In genomic region chr15:100297812-100298211, GRCh38 we compare ENCODE assay signal across 35 cellular contexts. TPM values are rescaled to one million over a fixed set of nuclear protein-coding genes. Genes with fewer than 3 reads are reported as not detected.
"Had no signal": no experiment of that assay in that cellular context is flagged by ENCODE, and none has a peak within 500 bp of the region (broad histone marks: within the 10 kb centered on the region; RNA-seq: fewer than 3 reads in every experiment).

No MANE protein-coding gene starts in this region.

- H3K9me3 ChIP-seq: colonic mucosa had no signal

- DNase-seq: activated B cell treated with CpG ODN at 0.5 μM for 24 hours; activated CD4-positive, alpha-beta T cell treated with anti-CD3 and anti-CD28 coated beads for 48 hours; activated CD4-positive, alpha-beta T cell treated with anti-CD3 and anti-CD28 coated beads, Interleukin-2, amount 50 U/mL, for 1 hour; activated CD4-positive, alpha-beta T cell treated with anti-CD3 and anti-CD28 coated beads, Interleukin-2, amount 50 U/mL, for 48 hours; activated CD8-positive, alpha-beta memory T cell treated with anti-CD3 and anti-CD28 coated beads, Interleukin-2, amount 50 U/mL, for 48 hours; activated CD8-positive, alpha-beta T cell treated with anti-CD3 and anti-CD28 coated beads for 36 hours; activated gamma-delta T cell; activated naive CD4-positive, alpha-beta T cell; activated naive CD4-positive, alpha-beta T cell treated with anti-CD3 and anti-CD28 coated beads, Interleukin-2, amount 10 ng/mL, durations not matched to agents 7 days and 5 days; activated naive CD8-positive, alpha-beta T cell treated with anti-CD3 and anti-CD28 coated beads, Interleukin-2, amount 10 ng/mL, durations not matched to agents 7 days and 5 days; activated T-cell treated with anti-CD3 and anti-CD28 coated beads for 4 hours; activated T-cell treated with anti-CD3 and anti-CD28 coated beads, Interleukin-2, amount 50 U/mL, for 24 hours; activated T-cell treated with anti-CD3 and anti-CD28 coated beads, Interleukin-2, amount 50 U/mL, for 72 hours; central memory CD4-positive, alpha-beta T cell; cerebellar nuclear complex; colonic mucosa; dorsolateral prefrontal cortex; effector memory CD4-positive, alpha-beta T cell; erythroblast; esophagus squamous epithelium; foreskin melanocyte; T-helper 1 cell; T-helper 17 cell; T1000; WERI-Rb-1 had no signal

- ATAC-seq: activated CD4-positive, CD25-positive, alpha-beta regulatory T cell treated with anti-CD3 and anti-CD28 coated beads, Interleukin-2, amount 50 U/mL, for 24 hours; activated CD8-positive, alpha-beta T cell treated with anti-CD3 and anti-CD28 coated beads for 36 hours; activated naive CD4-positive, alpha-beta T cell treated with anti-CD3 and anti-CD28 coated beads, Interleukin-2, amount 50 U/mL, for 72 hours; activated T-cell treated with anti-CD3 and anti-CD28 coated beads, Interleukin-2, amount 50 U/mL, for 72 hours; gastroesophageal sphincter; T-helper 17 cell had no signal

- H3K36me3 ChIP-seq: ascending aorta, breast epithelium, cardiac muscle cell, colonic mucosa, esophagus squamous epithelium, WERI-Rb-1 had no signal

- H3K4me1 Mint-ChIP-seq: activated B cell treated with CpG ODN at 0.5 μM for 24 hours, brain, T-helper 17 cell had no signal

- H3K4me3 ChIP-seq: ascending aorta, breast epithelium, cardiac muscle cell, colonic mucosa, dorsolateral prefrontal cortex, esophagus squamous epithelium, gastroesophageal sphincter had no signal

- H3K27ac Mint-ChIP-seq: activated B cell treated with CpG ODN at 0.5 μM for 24 hours; activated CD8-positive, alpha-beta T cell treated with anti-CD3 and anti-CD28 coated beads for 36 hours; activated naive CD4-positive, alpha-beta T cell treated with anti-CD3 and anti-CD28 coated beads, Interleukin-2, amount 10 ng/mL, durations not matched to agents 7 days and 5 days; activated naive CD4-positive, alpha-beta T cell treated with anti-CD3 and anti-CD28 coated beads, Interleukin-2, amount 50 U/mL, for 72 hours; activated naive CD8-positive, alpha-beta T cell treated with anti-CD3 and anti-CD28 coated beads, Interleukin-2, amount 10 ng/mL, durations not matched to agents 7 days and 5 days; activated T-cell treated with anti-CD3 and anti-CD28 coated beads, Interleukin-2, amount 50 U/mL, for 24 hours; activated T-cell treated with anti-CD3 and anti-CD28 coated beads, Interleukin-2, amount 50 U/mL, for 72 hours; brain; dendritic cell treated with granulocyte-macrophage colony-stimulating factor and Interleukin-4, amounts not matched to agents 40 ng/mL and 50 ng/mL, for 4 days; T-helper 17 cell; T-helper 2 cell treated with Interferon-gamma antibody and Interleukin-4, amounts not matched to agents 5 μg/mL and 100 μg/mL, for 36 hours had no signal

- H3K4me1 ChIP-seq: breast epithelium, colonic mucosa, esophagus squamous epithelium, gastroesophageal sphincter had no signal

- H3K27me3 Mint-ChIP-seq: activated B cell treated with CpG ODN at 0.5 μM for 24 hours; activated CD8-positive, alpha-beta T cell treated with anti-CD3 and anti-CD28 coated beads for 36 hours; activated naive CD4-positive, alpha-beta T cell treated with anti-CD3 and anti-CD28 coated beads, Interleukin-2, amount 10 ng/mL, durations not matched to agents 7 days and 5 days; activated naive CD8-positive, alpha-beta T cell treated with anti-CD3 and anti-CD28 coated beads, Interleukin-2, amount 10 ng/mL, durations not matched to agents 7 days and 5 days; activated T-cell treated with anti-CD3 and anti-CD28 coated beads, Interleukin-2, amount 50 U/mL, for 24 hours; dendritic cell treated with granulocyte-macrophage colony-stimulating factor and Interleukin-4, amounts not matched to agents 40 ng/mL and 50 ng/mL, for 4 days; T-helper 17 cell had no signal

- H3K27me3 ChIP-seq: ascending aorta, breast epithelium, cardiac muscle cell, colonic mucosa, dorsolateral prefrontal cortex, esophagus squamous epithelium, gastroesophageal sphincter had no signal

- H3K27ac ChIP-seq: ascending aorta, breast epithelium, cardiac muscle cell, colonic mucosa, dorsolateral prefrontal cortex, esophagus squamous epithelium, gastroesophageal sphincter, WERI-Rb-1 had no signal

- H3K4me3 Mint-ChIP-seq: activated B cell treated with CpG ODN at 0.5 μM for 24 hours; activated CD8-positive, alpha-beta T cell treated with anti-CD3 and anti-CD28 coated beads for 36 hours; activated naive CD4-positive, alpha-beta T cell treated with anti-CD3 and anti-CD28 coated beads, Interleukin-2, amount 10 ng/mL, durations not matched to agents 7 days and 5 days; activated naive CD8-positive, alpha-beta T cell treated with anti-CD3 and anti-CD28 coated beads, Interleukin-2, amount 10 ng/mL, durations not matched to agents 7 days and 5 days; activated T-cell treated with anti-CD3 and anti-CD28 coated beads, Interleukin-2, amount 50 U/mL, for 24 hours; activated T-cell treated with anti-CD3 and anti-CD28 coated beads, Interleukin-2, amount 50 U/mL, for 72 hours; brain; dendritic cell treated with granulocyte-macrophage colony-stimulating factor and Interleukin-4, amounts not matched to agents 40 ng/mL and 50 ng/mL, for 4 days; T-helper 17 cell; T-helper 2 cell treated with Interferon-gamma antibody and Interleukin-4, amounts not matched to agents 5 μg/mL and 100 μg/mL, for 36 hours had no signal

RNA-seq across cellular contexts. Expression of gene ADAMTS17, which starts 44.0 kb away (rescaled TPM):
- total RNA-seq: glomerular endothelial cell had no signal
